Comparison of ENCODE assay signal across 15 cellular contexts in the genomic region with DNA sequence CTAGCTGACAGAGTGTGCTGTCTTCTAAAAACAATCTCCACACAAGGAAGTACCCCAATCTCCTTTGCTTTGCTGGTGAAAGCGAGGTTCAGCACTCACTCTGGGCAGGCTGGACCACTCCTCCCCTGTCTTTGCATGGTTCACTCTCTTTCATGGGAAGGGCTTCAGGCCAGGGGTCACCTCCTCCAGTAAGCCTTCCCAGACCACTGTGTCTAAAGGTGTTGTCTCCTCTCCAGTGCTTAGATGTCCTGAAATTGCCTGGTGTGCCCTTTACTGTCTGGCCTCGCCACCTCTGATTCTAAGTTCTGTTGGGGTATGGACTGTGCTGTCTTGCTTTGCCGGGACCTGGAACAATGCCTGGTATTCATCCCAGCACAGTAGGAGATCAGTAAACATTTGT.
"Had no signal": no experiment of that assay in that cellular context is flagged by ENCODE, and none has a peak within 500 bp of the region (broad histone marks: within the 10 kb centered on the region; RNA-seq: fewer than 3 reads in every experiment).

No MANE protein-coding gene starts in this region.

- H3K27me3 ChIP-seq: brain microvascular endothelial cell, pancreas, suprapubic skin had no signal

- H3K9me3 Mint-ChIP-seq: activated naive CD4-positive, alpha-beta T cell treated with anti-CD3 and anti-CD28 coated beads, Interleukin-2, amount 50 U/mL, for 72 hours; endodermal cell; memory B cell; neural crest cell; type B pancreatic cell had no signal

- H3K4me1 Mint-ChIP-seq: neural crest cell had no signal

- H3K36me3 ChIP-seq: brain microvascular endothelial cell, pancreas, suprapubic skin had no signal

- ATAC-seq: activated naive CD4-positive, alpha-beta T cell treated with anti-CD3 and anti-CD28 coated beads, Interleukin-2, amount 50 U/mL, for 72 hours; pancreas; stimulated activated naive CD8-positive, alpha-beta T cell treated with anti-CD3 and anti-CD28 coated beads, Interleukin-15, Interleukin-2, amounts not matched to agents 100 U/mL and 50 U/mL, for 24 hours; T-helper 17 cell had no signal

- H3K27ac ChIP-seq: brain microvascular endothelial cell, pancreas, suprapubic skin had no signal

- H3K27me3 Mint-ChIP-seq: memory B cell, T-helper 17 cell, type B pancreatic cell had no signal

- H3K9me3 ChIP-seq: pancreas, suprapubic skin had no signal

- H3K4me1 ChIP-seq: suprapubic skin had no signal

- H3K27ac Mint-ChIP-seq: activated naive CD4-positive, alpha-beta T cell treated with anti-CD3 and anti-CD28 coated beads, Interleukin-2, amount 50 U/mL, for 72 hours; endodermal cell; memory B cell; T-helper 17 cell; type B pancreatic cell had no signal

- H3K4me3 Mint-ChIP-seq: endodermal cell, neural crest cell, T-helper 17 cell, type B pancreatic cell had no signal

- H3K4me3 ChIP-seq: pancreas, suprapubic skin had no signal

- DNase-seq: activated effector memory CD4-positive, alpha-beta T cell treated with anti-CD3 and anti-CD28 coated beads, Interleukin-2, amount 50 U/mL, for 16 hours; activated T-cell treated with anti-CD3 and anti-CD28 coated beads, Interleukin-2, amount 50 U/mL, for 1 hour; brain microvascular endothelial cell; dermis blood vessel endothelial cell; endodermal cell; erythroblast; pancreas; stimulated activated CD4-positive, alpha-beta T cell treated with anti-CD3 and anti-CD28 coated beads, Interleukin-2, amount 100 ng/mL, for 48 hours; stimulated activated naive CD8-positive, alpha-beta T cell treated with anti-CD3 and anti-CD28 coated beads, Interleukin-15, Interleukin-2, amounts not matched to agents 100 U/mL and 50 U/mL, for 24 hours; T-helper 17 cell had no signal

- H3K36me3 Mint-ChIP-seq: activated naive CD4-positive, alpha-beta T cell treated with anti-CD3 and anti-CD28 coated beads, Interleukin-2, amount 50 U/mL, for 72 hours; type B pancreatic cell had no signal
